In the genomic region with DNA sequence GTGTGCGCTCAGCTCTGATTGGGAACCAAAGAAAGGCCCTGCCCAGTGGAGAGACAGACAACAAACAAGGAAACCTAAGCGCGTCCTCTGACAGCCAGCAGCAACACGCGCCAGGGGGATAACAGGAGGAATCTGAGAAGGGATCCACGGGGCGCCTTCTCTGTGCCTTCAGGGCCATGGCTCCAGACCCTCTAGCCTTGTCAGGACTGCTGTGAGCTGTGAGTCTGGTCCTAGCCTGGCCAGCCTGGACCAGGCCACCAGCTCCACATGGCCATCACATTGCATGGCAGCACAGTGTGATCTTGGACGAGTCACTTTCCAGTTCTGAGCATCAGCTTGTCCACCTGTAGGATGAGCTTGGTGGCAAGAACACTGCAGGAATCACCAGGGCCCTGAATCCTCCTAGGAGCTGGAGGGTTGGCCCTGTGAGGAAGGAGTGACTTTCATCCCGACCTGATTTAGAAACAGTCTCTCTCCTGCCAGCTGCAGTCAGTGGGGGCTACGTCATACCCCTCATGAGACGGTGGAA, we compare ENCODE assay signal across 15 cellular contexts. TPM values are rescaled to one million over a fixed set of nuclear protein-coding genes. Genes with fewer than 3 reads are reported as not detected.
"Had no signal": no experiment of that assay in that cellular context is flagged by ENCODE, and none has a peak within 500 bp of the region (broad histone marks: within the 10 kb centered on the region; RNA-seq: fewer than 3 reads in every experiment).

No MANE protein-coding gene starts in this region.

- H3K27ac Mint-ChIP-seq: activated CD4-positive, alpha-beta memory T cell treated with anti-CD3 and anti-CD28 coated beads, Interleukin-2, amount 10 ng/mL, durations not matched to agents 7 days and 5 days had no signal

- H3K27ac ChIP-seq: lower lobe of right lung, neural progenitor cell, parathyroid adenoma had no signal

- H2AFZ ChIP-seq: neural progenitor cell, parathyroid adenoma had no signal

- H3K4me2 ChIP-seq: neural progenitor cell had no signal

- H3K4me3 ChIP-seq: lower lobe of right lung, neural progenitor cell, transverse colon had no signal

- H3K27me3 ChIP-seq: neural progenitor cell had no signal

- H3K4me3 Mint-ChIP-seq: activated CD4-positive, alpha-beta memory T cell treated with anti-CD3 and anti-CD28 coated beads, Interleukin-2, amount 10 ng/mL, durations not matched to agents 7 days and 5 days; neural progenitor cell had no signal

- DNase-seq: activated CD4-positive, alpha-beta memory T cell treated with anti-CD3 and anti-CD28 coated beads, Interleukin-2, amount 10 ng/mL, durations not matched to agents 7 days and 5 days; activated CD4-positive, alpha-beta T cell treated with anti-CD3 and anti-CD28 coated beads for 1 hour; anterior cingulate cortex; glutamatergic neuron; lower lobe of right lung; midbrain; stimulated activated CD4-positive, alpha-beta T cell treated with anti-CD3 and anti-CD28 coated beads, Interleukin-15, amount 100 ng/mL, for 24 hours; stimulated activated CD4-positive, alpha-beta T cell treated with anti-CD3 and anti-CD28 coated beads, Interleukin-4, amount 100 ng/mL, for 4 hours; transverse colon had no signal

- ATAC-seq: activated naive CD4-positive, alpha-beta T cell treated with anti-CD3 and anti-CD28 coated beads, Interleukin-2, amount 50 U/mL, for 72 hours; esophagus mucosa; lower lobe of right lung; SK-N-SH treated with all-trans-retinoic acid at 6 μM for 48 hours had no signal

- H3K79me2 ChIP-seq: parathyroid adenoma had no signal

- H3K4me1 ChIP-seq: parathyroid adenoma had no signal

- H3K9ac ChIP-seq: neural progenitor cell, parathyroid adenoma had no signal

- H3K36me3 Mint-ChIP-seq: activated naive CD4-positive, alpha-beta T cell treated with anti-CD3 and anti-CD28 coated beads, Interleukin-2, amount 50 U/mL, for 72 hours; neural progenitor cell had no signal

- H3K36me3 ChIP-seq: lower lobe of right lung, neural progenitor cell, transverse colon had no signal

- H3K9me3 Mint-ChIP-seq: activated CD4-positive, alpha-beta memory T cell treated with anti-CD3 and anti-CD28 coated beads, Interleukin-2, amount 10 ng/mL, durations not matched to agents 7 days and 5 days; activated naive CD4-positive, alpha-beta T cell treated with anti-CD3 and anti-CD28 coated beads, Interleukin-2, amount 50 U/mL, for 72 hours; neural progenitor cell had no signal

RNA-seq across cellular contexts. Expression of gene MGAT3, which starts 11.8 kb away (rescaled TPM):
- total RNA-seq: dermis microvascular lymphatic vessel endothelial cell had no signal
